ENCODE assay signal across 20 cellular contexts in genomic region chr12:49987620-49988303, GRCh38. TPM values are rescaled to one million over a fixed set of nuclear protein-coding genes. Genes with fewer than 3 reads are reported as not detected.
DNase-seq lines count a peak whose midpoint lies in the region; ATAC-seq, FAIRE-seq and TF ChIP-seq lines count a peak whose summit lies in the region.
"Had no signal": no experiment of that assay in that cellular context is flagged by ENCODE, and none has a peak within 500 bp of the region (broad histone marks: within the 10 kb centered on the region; RNA-seq: fewer than 3 reads in every experiment).

No MANE protein-coding gene starts in this region.

- H3K27ac ChIP-seq in K562 (ENCODE audit: extremely low read depth, low read depth, low read length), result no peak overlapping the region
- H3K27ac ChIP-seq: coronary artery had no signal

- WGBS in K562 (ENCODE audit: insufficient coverage, low coverage, missing lambda C conversion rate), result 74% methylated on average over 4 of the region's 4 CpGs

- TF ChIP-seq RAD21 in K562 (CRISPR knock-in tag; conservative IDR thresholded peaks at IDR 0.05 in 1 of 2, IDR thresholded peaks at IDR 0.05 in 1 of 2), result no peak

- H3K36me3 ChIP-seq in K562 (ENCODE audit: control insufficient read depth, insufficient read depth, low read length), result peaks cover 70% of the 10 kb centered on the region

- peaks cover 14 to 16% of the 10 kb centered on the region in 2 experiments; a peak in 4 of 5 replicates for H3K4me1 ChIP-seq in K562 (replicated peaks in 1 of 2; ENCODE audit: control insufficient read depth in 2 of 2, insufficient read depth in 2 of 2, low read length in 2 of 2)

- CTCF ChIA-PET in K562 (lab: Yijun Ruan, JAX; ENCODE audit: low intra/inter-chr PET ratio), result no interaction called here

- no peak for TF ChIP-seq EP300 in K562 (IDR thresholded peaks at IDR 0.05; ENCODE audit: low read length)

- H3K4me3 ChIP-seq in K562, result no peak overlapping the region
- H3K4me3 ChIP-seq: coronary artery had no signal

- POLR2A ChIA-PET in K562 (lab: Yijun Ruan, JAX), result interaction anchor here (0.6 to 1.0 kb wide), 2 partner anchors 38 to 259 kb away, joined by 3 read pairs; partner anchors contain the start of gene RACGAP1

- DNase-seq in DMS 273 treated with DMSO at 0.1 percent for 48 hours (lab: John Stamatoyannopoulos, UW) (peak; percentile 54), NCI-H2081 (lab: John Stamatoyannopoulos, UW) (peak; percentile 52 to 62), K562 (ENCODE audit: extremely low read depth in 1 of 4, low spot score in 3 of 4) (no peak), nephron progenitor cell (no peak), NCI-H187 treated with DMSO at 0.1 percent for 48 hours (lab: John Stamatoyannopoulos, UW) (no peak), ecto neural progenitor cell (ENCODE audit: low spot score) (no peak)
- no peak for DNase-seq in activated T-cell treated with anti-CD3 and anti-CD28 coated beads, Interleukin-2, amount 50 U/mL, for 72 hours
- DNase-seq: activated CD4-positive, alpha-beta T cell treated with anti-CD3 and anti-CD28 coated beads for 36 hours; activated T-cell treated with anti-CD3 and anti-CD28 coated beads for 4 hours; NCI-H1930; stimulated activated CD4-positive, alpha-beta T cell treated with anti-CD3 and anti-CD28 coated beads, Interleukin-2, amount 100 ng/mL, for 48 hours; SW 1271 had no signal

- no peak overlapping the region for H3K4me2 ChIP-seq in K562 (ENCODE audit: insufficient read depth, low read length)

- H3K4me1 Mint-ChIP-seq in nephron progenitor cell, result peaks cover 36% of the 10 kb centered on the region
- H3K4me1 Mint-ChIP-seq in activated T-cell treated with anti-CD3 and anti-CD28 coated beads, Interleukin-2, amount 50 U/mL, for 72 hours (ENCODE audit: low read depth), result peaks cover 14% of the 10 kb centered on the region
- H3K4me1 Mint-ChIP-seq: IgD-negative memory B cell had no signal

- BruUV-seq in K562 (replicated peaks; lab: Mats Ljungman, UMichigan), result no TSS peak

- H2AFZ ChIP-seq in K562 (ENCODE audit: low read depth, low read length), result no peak overlapping the region

- no peak for TF ChIP-seq POLR2A in K562 (conservative IDR thresholded peaks at IDR 0.05)

- intact Hi-C loops in K562 (cut with micrococcal nuclease), result no loop called here

- H3K27ac Mint-ChIP-seq in nephron progenitor cell, result peak overlapping the region; percentile 52
- H3K27ac Mint-ChIP-seq in activated T-cell treated with anti-CD3 and anti-CD28 coated beads, Interleukin-2, amount 50 U/mL, for 72 hours, result no peak overlapping the region
- H3K27ac Mint-ChIP-seq: activated CD4-positive, alpha-beta T cell treated with anti-CD3 and anti-CD28 coated beads for 36 hours; IgD-negative memory B cell had no signal

- no peak for FAIRE-seq in K562 (lab: Jason Lieb, UNC)
- FAIRE-seq: GM12891, GM19239, urothelium cell line had no signal

- no peaks in the 10 kb centered on the region for H3K79me2 ChIP-seq in K562 (ENCODE audit: control insufficient read depth, insufficient read depth, low read length)

- H3K27me3 ChIP-seq in K562 (ENCODE audit: control insufficient read depth in 2 of 2, insufficient read depth in 2 of 2, low read length in 2 of 2), result no peaks in the 10 kb centered on the region

- H4K20me1 ChIP-seq in K562 (replicated peaks; ENCODE audit: control insufficient read depth, insufficient read depth, low read length), result peaks cover 5% of the 10 kb centered on the region; the same call in 1 of the 2 replicates

- H3K36me3 Mint-ChIP-seq in nephron progenitor cell (ENCODE audit: low read depth), result peaks cover 52% of the 10 kb centered on the region
- peaks cover 4 to 26% of the 10 kb centered on the region in 2 donors for H3K36me3 Mint-ChIP-seq in activated T-cell treated with anti-CD3 and anti-CD28 coated beads, Interleukin-2, amount 50 U/mL, for 72 hours (ENCODE audit: insufficient read depth in 2 of 2)

- H3K9ac ChIP-seq in K562 (ENCODE audit: insufficient read depth in 1 of 2, low read depth in 2 of 2, low read length in 2 of 2), result no peak overlapping the region

- in situ Hi-C loops in K562 (cut with MboI), result no loop called here

- no peaks in the 10 kb centered on the region for H3K9me3 Mint-ChIP-seq in nephron progenitor cell
- H3K9me3 Mint-ChIP-seq in activated T-cell treated with anti-CD3 and anti-CD28 coated beads, Interleukin-2, amount 50 U/mL, for 72 hours, result no peaks in the 10 kb centered on the region
- H3K9me3 Mint-ChIP-seq: IgD-negative memory B cell had no signal

- H3K9me3 ChIP-seq in K562 (replicated peaks; ENCODE audit: control insufficient read depth, insufficient read depth, low read depth, low read length), result no peaks in the 10 kb centered on the region

- no peaks in the 10 kb centered on the region for H3K9me1 ChIP-seq in K562 (ENCODE audit: control insufficient read depth, insufficient read depth, low read length)

- ATAC-seq in K562 (no peak), HG02970 (IDR thresholded peaks at IDR 0.05; ENCODE audit: low FRiP score, unreplicated experiment) (no peak)
- ATAC-seq in activated T-cell treated with anti-CD3 and anti-CD28 coated beads, Interleukin-2, amount 50 U/mL, for 72 hours (replicated peaks in 1 of 2), result no peak
- ATAC-seq: activated CD4-positive, alpha-beta T cell treated with anti-CD3 and anti-CD28 coated beads for 36 hours had no signal

- H3K4me3 Mint-ChIP-seq in nephron progenitor cell, result no peak overlapping the region
- H3K4me3 Mint-ChIP-seq in activated T-cell treated with anti-CD3 and anti-CD28 coated beads, Interleukin-2, amount 50 U/mL, for 72 hours, result no peak overlapping the region
- H3K4me3 Mint-ChIP-seq: activated CD4-positive, alpha-beta T cell treated with anti-CD3 and anti-CD28 coated beads for 36 hours; IgD-negative memory B cell had no signal

- TF ChIP-seq CTCF in K562 (IDR thresholded peaks at IDR 0.05 in 2 of 3, conservative IDR thresholded peaks at IDR 0.05 in 1 of 3; ENCODE audit: insufficient read depth in 2 of 3, low read depth in 1 of 3, low read length in 3 of 3) (no peak), nephron progenitor cell (IDR thresholded peaks at IDR 0.05) (no peak)

- no peaks in the 10 kb centered on the region for H3K27me3 Mint-ChIP-seq in nephron progenitor cell (ENCODE audit: low read depth, poor library complexity)
- H3K27me3 Mint-ChIP-seq in activated T-cell treated with anti-CD3 and anti-CD28 coated beads, Interleukin-2, amount 50 U/mL, for 72 hours (ENCODE audit: low read depth), result no peaks in the 10 kb centered on the region
- H3K27me3 Mint-ChIP-seq: activated CD4-positive, alpha-beta T cell treated with anti-CD3 and anti-CD28 coated beads for 36 hours; IgD-negative memory B cell had no signal

RNA-seq across cellular contexts. Expression of gene AQP6, which starts 15.0 kb away (rescaled TPM):
- 0.09 and 0.14 TPM in 2 replicates for total RNA-seq in K562 (2011; cell fraction: chromatin; rRNA removed; ENCODE audit: low replicate concordance)
- not detected in 2 replicates for total RNA-seq in K562 (2011; cell fraction: nucleolus; rRNA removed)
- not detected in 2 replicates for total RNA-seq in K562 (2011; cell fraction: nucleoplasm; rRNA removed)
- total RNA-seq in K562 (2014; rRNA removed), result 0.05 TPM in 1 of 2 replicates, not detected in the other
- not detected in 2 replicates for total RNA-seq in K562 (2014; rRNA removed; fragmentation: Illumina TruSeq; extraction: Trizol)
- not detected in 2 replicates for total RNA-seq in K562 (2015; rRNA removed; fragmentation: Illumina TruSeq; extraction: Trizol)
- total RNA-seq in K562 (2021), result not detected in 2 replicates
- not detected in 2 replicates for polyA plus RNA-seq in K562 (2011; rRNA removed)
- 0.01 TPM in 1 of 2 replicates, not detected in the other for polyA plus RNA-seq in K562 (2011; cell fraction: cytosol; rRNA removed)
- polyA plus RNA-seq in K562 (2011; cell fraction: nucleus; rRNA removed), result 0.17 TPM in 1 of 2 replicates, not detected in the other
- polyA plus RNA-seq in K562 (2012), result 0.04 TPM in 1 of 2 replicates, not detected in the other
- polyA plus RNA-seq in K562 (2014; fragmentation: Illumina TruSeq; extraction: Trizol), result not detected in 2 replicates
- not detected for polyA plus RNA-seq in K562 (2014; fragmentation: Nextera tagmentation; extraction: Ambion mirVana)
- 0.12 TPM in 1 of 2 replicates, not detected in the other for polyA plus RNA-seq in K562 (2014; rRNA removed)
- not detected in 2 replicates for polyA minus RNA-seq in K562 (2011; rRNA and poly(A)+ RNA removed)
- polyA minus RNA-seq in K562 (2011; cell fraction: cytosol; rRNA and poly(A)+ RNA removed), result not detected in 2 replicates
- not detected in 2 replicates for polyA minus RNA-seq in K562 (2011; cell fraction: nucleus; rRNA and poly(A)+ RNA removed)
- total RNA-seq in activated T-cell treated with anti-CD3 and anti-CD28 coated beads, Interleukin-2, amount 50 U/mL, for 72 hours, result not detected
- total RNA-seq: activated CD4-positive, alpha-beta T cell treated with anti-CD3 and anti-CD28 coated beads for 36 hours had no signal
- polyA plus RNA-seq: IgD-negative memory B cell had no signal

RNA-seq across cellular contexts. Expression of gene AQP5, which starts 26.1 kb away (rescaled TPM):
- total RNA-seq in K562 (2011; cell fraction: chromatin; rRNA removed; ENCODE audit: low replicate concordance), result not detected in 2 replicates
- not detected in 2 replicates for total RNA-seq in K562 (2011; cell fraction: nucleolus; rRNA removed)
- not detected in 2 replicates for total RNA-seq in K562 (2011; cell fraction: nucleoplasm; rRNA removed)
- total RNA-seq in K562 (2014; rRNA removed) (not detected in 2 replicates), K562 (2014; rRNA removed; fragmentation: Illumina TruSeq; extraction: Trizol) (not detected in 2 replicates), K562 (2015; rRNA removed; fragmentation: Illumina TruSeq; extraction: Trizol) (not detected in 2 replicates), K562 (2021) (not detected in 2 replicates)
- polyA plus RNA-seq in K562 (2011; rRNA removed) (not detected in 2 replicates), K562 (2014; fragmentation: Illumina TruSeq; extraction: Trizol) (not detected in 2 replicates), K562 (2014; fragmentation: Nextera tagmentation; extraction: Ambion mirVana) (not detected), K562 (2014; rRNA removed) (not detected in 2 replicates)
- polyA plus RNA-seq in K562 (2011; cell fraction: cytosol; rRNA removed), result not detected in 2 replicates
- not detected in 2 replicates for polyA plus RNA-seq in K562 (2011; cell fraction: nucleus; rRNA removed)
- not detected in 2 replicates for polyA plus RNA-seq in K562 (2012)
- not detected in 2 replicates for polyA minus RNA-seq in K562 (2011; rRNA and poly(A)+ RNA removed)
- not detected in 2 replicates for polyA minus RNA-seq in K562 (2011; cell fraction: cytosol; rRNA and poly(A)+ RNA removed)
- polyA minus RNA-seq in K562 (2011; cell fraction: nucleus; rRNA and poly(A)+ RNA removed), result not detected in 2 replicates
- total RNA-seq in activated T-cell treated with anti-CD3 and anti-CD28 coated beads, Interleukin-2, amount 50 U/mL, for 72 hours, result not detected
- total RNA-seq: activated CD4-positive, alpha-beta T cell treated with anti-CD3 and anti-CD28 coated beads for 36 hours; Daoy; posterior vena cava had no signal
- polyA plus RNA-seq: IgD-negative memory B cell had no signal

RNA-seq across cellular contexts. Expression of gene AQP2, which starts 37.2 kb away (rescaled TPM):
- not detected in 2 replicates for total RNA-seq in K562 (2011; cell fraction: chromatin; rRNA removed; ENCODE audit: low replicate concordance)
- not detected in 2 replicates for total RNA-seq in K562 (2011; cell fraction: nucleolus; rRNA removed)
- total RNA-seq in K562 (2011; cell fraction: nucleoplasm; rRNA removed), result not detected in 2 replicates
- total RNA-seq in K562 (2014; rRNA removed), result not detected in 2 replicates
- total RNA-seq in K562 (2014; rRNA removed; fragmentation: Illumina TruSeq; extraction: Trizol), result not detected in 2 replicates
- not detected in 2 replicates for total RNA-seq in K562 (2015; rRNA removed; fragmentation: Illumina TruSeq; extraction: Trizol)
- total RNA-seq in K562 (2021), result not detected in 2 replicates
- polyA plus RNA-seq in K562 (2011; rRNA removed), result not detected in 2 replicates
- polyA plus RNA-seq in K562 (2011; cell fraction: cytosol; rRNA removed), result not detected in 2 replicates
- not detected in 2 replicates for polyA plus RNA-seq in K562 (2011; cell fraction: nucleus; rRNA removed)
- not detected in 2 replicates for polyA plus RNA-seq in K562 (2012)
- not detected in 2 replicates for polyA plus RNA-seq in K562 (2014; fragmentation: Illumina TruSeq; extraction: Trizol)
- not detected for polyA plus RNA-seq in K562 (2014; fragmentation: Nextera tagmentation; extraction: Ambion mirVana)
- not detected in 2 replicates for polyA plus RNA-seq in K562 (2014; rRNA removed)
- not detected in 2 replicates for polyA minus RNA-seq in K562 (2011; rRNA and poly(A)+ RNA removed)
- polyA minus RNA-seq in K562 (2011; cell fraction: cytosol; rRNA and poly(A)+ RNA removed), result not detected in 2 replicates
- not detected in 2 replicates for polyA minus RNA-seq in K562 (2011; cell fraction: nucleus; rRNA and poly(A)+ RNA removed)
- total RNA-seq in activated T-cell treated with anti-CD3 and anti-CD28 coated beads, Interleukin-2, amount 50 U/mL, for 72 hours, result not detected
- total RNA-seq: activated CD4-positive, alpha-beta T cell treated with anti-CD3 and anti-CD28 coated beads for 36 hours; Daoy had no signal
- polyA plus RNA-seq: IgD-negative memory B cell had no signal

RNA-seq across cellular contexts. Expression of gene RACGAP1, which starts 37.5 kb away (rescaled TPM):
- 76.8 and 166 TPM in 2 replicates for total RNA-seq in K562 (2011; cell fraction: chromatin; rRNA removed; ENCODE audit: low replicate concordance)
- total RNA-seq in K562 (2011; cell fraction: nucleolus; rRNA removed), result 53.0 and 66.8 TPM in 2 replicates
- 66.9 and 71.0 TPM in 2 replicates for total RNA-seq in K562 (2011; cell fraction: nucleoplasm; rRNA removed)
- total RNA-seq in K562 (2014; rRNA removed), result 56.7 and 57.3 TPM in 2 replicates
- 85.1 and 93.6 TPM in 2 replicates for total RNA-seq in K562 (2014; rRNA removed; fragmentation: Illumina TruSeq; extraction: Trizol)
- total RNA-seq in K562 (2015; rRNA removed; fragmentation: Illumina TruSeq; extraction: Trizol), result 66.2 and 69.9 TPM in 2 replicates
- 86.2 and 88.6 TPM in 2 replicates for total RNA-seq in K562 (2021)
- 78.6 and 92.9 TPM in 2 replicates for polyA plus RNA-seq in K562 (2011; rRNA removed)
- polyA plus RNA-seq in K562 (2011; cell fraction: cytosol; rRNA removed), result 36.1 and 60.3 TPM in 2 replicates
- 75.1 and 97.6 TPM in 2 replicates for polyA plus RNA-seq in K562 (2011; cell fraction: nucleus; rRNA removed)
- polyA plus RNA-seq in K562 (2012), result 51.9 and 71.6 TPM in 2 replicates
- 79.7 and 80.0 TPM in 2 replicates for polyA plus RNA-seq in K562 (2014; fragmentation: Illumina TruSeq; extraction: Trizol)
- polyA plus RNA-seq in K562 (2014; fragmentation: Nextera tagmentation; extraction: Ambion mirVana), result 10 to 100 TPM; 56.4 to 71.8 TPM
- polyA plus RNA-seq in K562 (2014; rRNA removed), result 60.4 and 65.3 TPM in 2 replicates
- 172 and 188 TPM in 2 replicates for polyA minus RNA-seq in K562 (2011; rRNA and poly(A)+ RNA removed)
- 49.3 and 53.4 TPM in 2 replicates for polyA minus RNA-seq in K562 (2011; cell fraction: cytosol; rRNA and poly(A)+ RNA removed)
- polyA minus RNA-seq in K562 (2011; cell fraction: nucleus; rRNA and poly(A)+ RNA removed), result 31.1 and 63.0 TPM in 2 replicates
- total RNA-seq in activated T-cell treated with anti-CD3 and anti-CD28 coated beads, Interleukin-2, amount 50 U/mL, for 72 hours, result 100 to 1,000 TPM; 121 to 150 TPM

Comparison
In these comparisons a context has a peak if more than half of its experiments do, and no peak if none do; other contexts are left out.
1. DNase-seq: peak in DMS 273 treated with DMSO at 0.1 percent for 48 hours (single experiment) and NCI-H2081 (2 of 2); none in K562 (0 of 4), nephron progenitor cell (single experiment), NCI-H187 treated with DMSO at 0.1 percent for 48 hours (single experiment), activated T-cell treated with anti-CD3 and anti-CD28 coated beads, Interleukin-2, amount 50 U/mL, for 72 hours (0 of 2) and ecto neural progenitor cell (single experiment).